ENCODE assay signal across 12 cellular contexts in genomic region chr2:120230515-120231471, GRCh38. TPM values are rescaled to one million over a fixed set of nuclear protein-coding genes. Genes with fewer than 3 reads are reported as not detected.
DNase-seq lines count a peak whose midpoint lies in the region; ATAC-seq, FAIRE-seq and TF ChIP-seq lines count a peak whose summit lies in the region.
"Had no signal": no experiment of that assay in that cellular context is flagged by ENCODE, and none has a peak within 500 bp of the region (broad histone marks: within the 10 kb centered on the region; RNA-seq: fewer than 3 reads in every experiment).

No MANE protein-coding gene starts in this region.

- H3K27me3 Mint-ChIP-seq in central memory CD8-positive, alpha-beta T cell: no peaks in the 10 kb centered on the region

- peak overlapping the region; percentile 91 for H3K27ac Mint-ChIP-seq in central memory CD8-positive, alpha-beta T cell (ENCODE audit: low read depth)

- no peak overlapping the region for H3K27ac ChIP-seq in psoas muscle

- DNase-seq in GM18507 (ENCODE audit: extremely low spot score, insufficient read length, low read depth) (no peak), HT-29 (ENCODE audit: low spot score) (peak; percentile 29), psoas muscle (peak in 1 of 2 donors; percentile 20), NCI-H524 (lab: John Stamatoyannopoulos, UW) (no peak), NCI-H2227 (lab: John Stamatoyannopoulos, UW; ENCODE audit: unreplicated experiment) (no peak)
- DNase-seq in central memory CD8-positive, alpha-beta T cell (ENCODE audit: low spot score in 2 of 2): no peak
- DNase-seq: amygdala, EL, NCI-H526 treated with DMSO at 0.1 percent for 48 hours, T-helper 9 cell had no signal

- no peaks in the 10 kb centered on the region for H3K27me3 ChIP-seq in psoas muscle (ENCODE audit: insufficient read depth in 3 of 3, low read length in 2 of 3)

- peak overlapping the region; percentile 90 for H3K4me3 Mint-ChIP-seq in central memory CD8-positive, alpha-beta T cell

- peaks cover 18% of the 10 kb centered on the region for H3K4me1 ChIP-seq in psoas muscle

- WGBS in psoas muscle, 3 donors: 76 to 90% (median 79%) methylated on average over 17 of the region's 17 CpGs

- FAIRE-seq in GM18507 (lab: Jason Lieb, UNC): peak; percentile 60

- no peaks in the 10 kb centered on the region for H3K36me3 ChIP-seq in psoas muscle (ENCODE audit: insufficient read depth in 1 of 2, low read depth in 1 of 2)

- peak overlapping the region; percentile 60 for H3K4me3 ChIP-seq in psoas muscle
- H3K4me3 ChIP-seq: lung had no signal

- peaks cover 10% of the 10 kb centered on the region for H3K36me3 Mint-ChIP-seq in central memory CD8-positive, alpha-beta T cell (ENCODE audit: insufficient read depth)

- no peak for ATAC-seq in central memory CD8-positive, alpha-beta T cell (replicated peaks; ENCODE audit: extremely low read depth, poor library complexity, severe bottlenecking)
- ATAC-seq in psoas muscle (no peak), esophagus mucosa (no peak)

- no peaks in the 10 kb centered on the region for H3K9me3 ChIP-seq in psoas muscle

- TF ChIP-seq CTCF in psoas muscle (IDR thresholded peaks at IDR 0.05): no peak

- peaks cover 48% of the 10 kb centered on the region for H3K4me1 Mint-ChIP-seq in central memory CD8-positive, alpha-beta T cell

- intact Hi-C loops in psoas muscle (cut with DNase I): no loop called here

- no peaks in the 10 kb centered on the region for H3K9me3 Mint-ChIP-seq in central memory CD8-positive, alpha-beta T cell

RNA-seq across cellular contexts. Expression of gene TMEM185B, which starts 7.6 kb away (rescaled TPM):
- 63.3 and 65.3 TPM in 2 replicates for total RNA-seq in HT-29 (2014; rRNA removed; shearing (Covaris generic))
- total RNA-seq in psoas muscle (10 to 100 TPM; 10.9 to 23.5 (median 18.0) TPM), esophagus mucosa (20.3 TPM)
- 10 to 100 TPM; 10.4 to 28.1 (median 15.3) TPM for polyA plus RNA-seq in psoas muscle

RNA-seq across cellular contexts. Expression of gene RALB, which starts 21.9 kb away (rescaled TPM):
- 43.7 and 60.8 TPM in 2 replicates for total RNA-seq in HT-29 (2014; rRNA removed; shearing (Covaris generic))
- 10 to 100 TPM; 25.6 to 38.1 (median 33.6) TPM for total RNA-seq in psoas muscle
- polyA plus RNA-seq in psoas muscle: 10 to 100 TPM; 43.9 to 72.3 (median 62.1) TPM
- 81.2 TPM for total RNA-seq in esophagus mucosa
